In the genomic region with DNA sequence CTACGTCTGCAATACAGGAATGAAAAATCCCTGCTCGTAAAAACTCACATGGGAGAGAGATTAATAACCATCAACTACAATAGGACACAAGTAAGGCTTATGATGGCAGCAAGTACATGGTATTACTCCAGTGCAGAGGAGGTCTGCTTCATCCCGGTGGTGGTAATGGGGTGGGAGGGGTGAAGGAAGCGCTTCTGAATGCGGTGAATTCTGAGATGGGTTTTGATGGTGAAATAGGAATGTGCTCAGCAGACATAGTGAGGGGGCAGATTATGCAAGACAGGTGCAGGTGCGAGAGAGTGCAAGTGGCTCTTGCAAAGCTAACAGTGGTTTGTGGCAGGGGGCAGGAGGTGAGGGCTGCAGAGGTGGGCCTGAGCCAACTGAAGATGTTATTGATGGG, we compare ENCODE assay signal across 29 cellular contexts.
"Had no signal": no experiment of that assay in that cellular context is flagged by ENCODE, and none has a peak within 500 bp of the region (broad histone marks: within the 10 kb centered on the region; RNA-seq: fewer than 3 reads in every experiment).

No MANE protein-coding gene starts in this region.

- H3K4me3 Mint-ChIP-seq: activated CD4-positive, alpha-beta memory T cell treated with anti-CD3 and anti-CD28 coated beads for 36 hours; activated CD4-positive, alpha-beta T cell treated with anti-CD3 and anti-CD28 coated beads, Interleukin-2, amount 10 ng/mL, durations not matched to agents 24 days and 14 days; activated naive CD4-positive, alpha-beta T cell treated with anti-CD3 and anti-CD28 coated beads, Interleukin-2, amount 10 ng/mL, durations not matched to agents 7 days and 5 days; activated naive CD8-positive, alpha-beta T cell treated with anti-CD3 and anti-CD28 coated beads, Interleukin-2, amount 10 ng/mL, durations not matched to agents 7 days and 5 days; activated T-helper 1 cell treated with anti-CD3 and anti-CD28 coated beads, Interleukin-12 subunit alpha, Interleukin-12 subunit beta, Interleukin-2, Interleukin-4 antibody, amounts not matched to agents 30 ng/mL and 10 ng/mL and 1 ng/mL, durations not matched to agents 14 hours and 24 hours and 36 hours; natural killer cell; stimulated activated memory B cell treated with anti-CD40 and anti-IgM and Interleukin-4, amounts not matched to agents 10 μg/mL and 1 μg/mL and 100 μg/mL, for 72 hours; T-helper 17 cell had no signal

- H3K36me3 Mint-ChIP-seq: activated CD4-positive, alpha-beta memory T cell treated with anti-CD3 and anti-CD28 coated beads for 36 hours; activated naive CD4-positive, alpha-beta T cell treated with anti-CD3 and anti-CD28 coated beads, Interleukin-2, amount 10 ng/mL, durations not matched to agents 7 days and 5 days; activated naive CD8-positive, alpha-beta T cell treated with anti-CD3 and anti-CD28 coated beads, Interleukin-2, amount 10 ng/mL, durations not matched to agents 7 days and 5 days; natural killer cell; stimulated activated memory B cell treated with anti-CD40 and anti-IgM and Interleukin-4, amounts not matched to agents 10 μg/mL and 1 μg/mL and 100 μg/mL, for 72 hours had no signal

- H3K27ac Mint-ChIP-seq: activated CD4-positive, alpha-beta memory T cell treated with anti-CD3 and anti-CD28 coated beads for 36 hours; activated CD4-positive, alpha-beta T cell treated with anti-CD3 and anti-CD28 coated beads, Interleukin-2, amount 10 ng/mL, durations not matched to agents 24 days and 14 days; activated naive CD4-positive, alpha-beta T cell treated with anti-CD3 and anti-CD28 coated beads, Interleukin-2, amount 10 ng/mL, durations not matched to agents 7 days and 5 days; activated naive CD8-positive, alpha-beta T cell treated with anti-CD3 and anti-CD28 coated beads, Interleukin-2, amount 10 ng/mL, durations not matched to agents 7 days and 5 days; activated T-helper 1 cell treated with anti-CD3 and anti-CD28 coated beads, Interleukin-12 subunit alpha, Interleukin-12 subunit beta, Interleukin-2, Interleukin-4 antibody, amounts not matched to agents 30 ng/mL and 10 ng/mL and 1 ng/mL, durations not matched to agents 14 hours and 24 hours and 36 hours; natural killer cell; stimulated activated memory B cell treated with anti-CD40 and anti-IgM and Interleukin-4, amounts not matched to agents 10 μg/mL and 1 μg/mL and 100 μg/mL, for 72 hours; T-helper 17 cell had no signal

- H3K4me1 Mint-ChIP-seq: activated CD4-positive, alpha-beta T cell treated with anti-CD3 and anti-CD28 coated beads, Interleukin-2, amount 10 ng/mL, durations not matched to agents 24 days and 14 days; activated naive CD4-positive, alpha-beta T cell treated with anti-CD3 and anti-CD28 coated beads, Interleukin-2, amount 10 ng/mL, durations not matched to agents 7 days and 5 days; activated naive CD8-positive, alpha-beta T cell treated with anti-CD3 and anti-CD28 coated beads, Interleukin-2, amount 10 ng/mL, durations not matched to agents 7 days and 5 days; natural killer cell; stimulated activated memory B cell treated with anti-CD40 and anti-IgM and Interleukin-4, amounts not matched to agents 10 μg/mL and 1 μg/mL and 100 μg/mL, for 72 hours had no signal

- DNase-seq: activated CD4-positive, alpha-beta memory T cell treated with anti-CD3 and anti-CD28 coated beads for 36 hours; activated CD4-positive, alpha-beta T cell treated with anti-CD3 and anti-CD28 coated beads, Interleukin-2, amount 10 ng/mL, durations not matched to agents 24 days and 14 days; activated CD4-positive, CD25-positive, alpha-beta regulatory T cell treated with anti-CD3 and anti-CD28 coated beads, Interleukin-2, amount 50 U/mL, for 72 hours; activated CD8-positive, alpha-beta memory T cell treated with anti-CD3 and anti-CD28 coated beads, Interleukin-2, amount 50 U/mL, for 4 hours; activated gamma-delta T cell; activated naive CD4-positive, alpha-beta T cell treated with anti-CD3 and anti-CD28 coated beads, Interleukin-2, amount 10 ng/mL, durations not matched to agents 7 days and 5 days; activated naive CD8-positive, alpha-beta T cell treated with anti-CD3 and anti-CD28 coated beads, Interleukin-2, amount 10 ng/mL, durations not matched to agents 7 days and 5 days; activated T-cell treated with anti-CD3 and anti-CD28 coated beads, Interleukin-2, amount 50 U/mL, for 1 hour; amniotic stem cell; brain microvascular endothelial cell; cortex of kidney; foreskin keratinocyte; heart right ventricle; left ventricle myocardium inferior; mesendoderm; natural killer cell; stimulated activated CD4-positive, alpha-beta T cell treated with anti-CD3 and anti-CD28 coated beads, Interleukin-1b, Interleukin-23, amount 100 ng/mL, for 48 hours; stimulated activated CD4-positive, alpha-beta T cell treated with anti-CD3 and anti-CD28 coated beads, Interleukin-4, amount 100 ng/mL, for 4 hours; stimulated activated CD8-positive, alpha-beta memory T cell treated with anti-CD3 and anti-CD28 coated beads, Interleukin-4, amount 100 ng/mL, for 48 hours; stomach; T-helper 17 cell; T1000; tibial artery; upper lobe of right lung had no signal

- H3K4me3 ChIP-seq: heart right ventricle, left ventricle myocardium inferior, lung, smooth muscle cell, stomach, suprapubic skin, tibial artery, upper lobe of right lung had no signal

- H3K9me3 Mint-ChIP-seq: activated CD4-positive, alpha-beta T cell treated with anti-CD3 and anti-CD28 coated beads, Interleukin-2, amount 10 ng/mL, durations not matched to agents 24 days and 14 days; activated naive CD4-positive, alpha-beta T cell treated with anti-CD3 and anti-CD28 coated beads, Interleukin-2, amount 10 ng/mL, durations not matched to agents 7 days and 5 days; activated naive CD8-positive, alpha-beta T cell treated with anti-CD3 and anti-CD28 coated beads, Interleukin-2, amount 10 ng/mL, durations not matched to agents 7 days and 5 days had no signal
